In the genomic region with DNA sequence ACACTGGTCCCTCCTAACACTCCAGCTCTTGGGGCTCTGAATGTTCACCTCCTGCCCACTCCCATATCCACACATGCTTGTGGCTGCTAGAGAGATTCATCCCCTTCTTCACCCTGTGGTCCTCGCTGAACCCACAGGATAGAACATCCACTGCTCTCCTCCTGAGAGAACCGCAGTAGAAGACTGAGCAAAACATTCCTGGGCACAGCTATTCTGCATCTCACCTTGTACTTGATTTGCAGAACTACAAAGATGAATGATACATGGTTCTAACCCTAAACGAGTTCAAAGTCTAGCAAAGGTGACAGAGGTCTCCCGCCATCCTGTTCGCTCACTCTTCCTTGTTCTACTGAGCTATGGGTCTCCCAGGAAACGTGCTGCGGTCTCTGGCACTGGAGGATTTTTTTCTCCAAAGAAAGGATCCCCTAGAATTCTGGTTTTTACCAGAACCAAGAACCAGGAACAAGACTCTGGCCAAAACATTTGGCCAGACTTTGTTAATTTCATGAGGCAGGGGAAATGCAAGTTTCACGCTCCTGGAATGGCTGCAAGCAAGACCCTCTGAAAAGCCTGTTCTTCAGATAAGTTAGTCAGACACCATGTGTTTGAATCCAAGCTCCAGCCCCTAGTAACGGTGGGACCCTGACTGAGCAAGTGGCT, we compare ENCODE assay signal across 2 cellular contexts.
TF ChIP-seq lines count a peak whose summit lies in the region.

No MANE protein-coding gene starts in this region.

TF ChIP-seq in WTC11, 78 proteins besides CTCF, POLR2A, EP300 and RAD21:
- TF ChIP-seq GABPB1 (CRISPR knock-in tag; IDR thresholded peaks at IDR 0.05) (0 out of 2 replicates have a peak, but pooled peaks have one; percentile 42), ETV6 (CRISPR knock-in tag; IDR thresholded peaks at IDR 0.05) (no peak)
TF ChIP-seq in WTC11: peak in this region for 1.

TF ChIP-seq in HepG2, 621 proteins besides CTCF, POLR2A, EP300 and RAD21 (continues in another document):
- TF ChIP-seq MTF2 (CRISPR knock-in tag; IDR thresholded peaks at IDR 0.05; ENCODE audit: borderline replicate concordance) (no peak), PRPF4 (IDR thresholded peaks at IDR 0.05; ENCODE audit: low read depth, low read length, poor library complexity, severe bottlenecking) (no peak), SSRP1 (CRISPR knock-in tag; IDR thresholded peaks at IDR 0.05) (peak; percentile 93; the same call in 1 of the 2 replicates), TCF12 (IDR thresholded peaks at IDR 0.05) (no peak), TCF12 (CRISPR knock-in tag; IDR thresholded peaks at IDR 0.05) (peak; percentile 66; the same call in 1 of the 2 replicates), ZFY (CRISPR knock-in tag; IDR thresholded peaks at IDR 0.05) (no peak), ARNT (IDR thresholded peaks at IDR 0.05) (no peak), ELF4 (CRISPR knock-in tag; IDR thresholded peaks at IDR 0.05; ENCODE audit: borderline replicate concordance) (no peak), NR2F2 (IDR thresholded peaks at IDR 0.05; ENCODE audit: borderline replicate concordance, low read depth) (peak; percentile 83), ZNF792 (CRISPR knock-in tag; IDR thresholded peaks at IDR 0.05) (0 out of 2 replicates have a peak, but pooled peaks have one; percentile 51), GLI4 (CRISPR knock-in tag; IDR thresholded peaks at IDR 0.05; ENCODE audit: borderline replicate concordance) (no peak; the same call in 1 of the 2 replicates), SP4 (CRISPR knock-in tag; IDR thresholded peaks at IDR 0.05) (no peak), KMT2B (CRISPR knock-in tag; IDR thresholded peaks at IDR 0.05) (no peak), LRRFIP1 (CRISPR knock-in tag; conservative IDR thresholded peaks at IDR 0.05) (no peak), MIXL1 (CRISPR knock-in tag; IDR thresholded peaks at IDR 0.05) (no peak), PAWR (CRISPR knock-in tag; IDR thresholded peaks at IDR 0.05; ENCODE audit: borderline replicate concordance) (no peak), ZNF354B (CRISPR knock-in tag; IDR thresholded peaks at IDR 0.05) (no peak), ZNF329 (CRISPR knock-in tag; IDR thresholded peaks at IDR 0.05; ENCODE audit: low read depth) (no peak), MZF1 (CRISPR knock-in tag; IDR thresholded peaks at IDR 0.05; ENCODE audit: borderline replicate concordance) (no peak), KDM6A (CRISPR knock-in tag; IDR thresholded peaks at IDR 0.05; ENCODE audit: low read depth) (peak; percentile 89), ZNF225 (CRISPR knock-in tag; IDR thresholded peaks at IDR 0.05) (no peak), NCOA5 (CRISPR knock-in tag; IDR thresholded peaks at IDR 0.05) (no peak), ZC3H13 (CRISPR knock-in tag; IDR thresholded peaks at IDR 0.05) (no peak), MED13 (CRISPR knock-in tag; IDR thresholded peaks at IDR 0.05) (no peak), ERF (CRISPR knock-in tag; IDR thresholded peaks at IDR 0.05) (no peak), GFI1 (CRISPR knock-in tag; IDR thresholded peaks at IDR 0.05; ENCODE audit: borderline replicate concordance) (no peak; the same call in 1 of the 2 replicates), EZH2 (conservative IDR thresholded peaks at IDR 0.05; ENCODE audit: low read depth, low read length) (no peak), KLF13 (CRISPR knock-in tag; IDR thresholded peaks at IDR 0.05) (no peak), SMARCC2 (IDR thresholded peaks at IDR 0.05) (no peak), ZNF484 (CRISPR knock-in tag; IDR thresholded peaks at IDR 0.05; ENCODE audit: borderline replicate concordance, low read depth) (no peak)
- TF ChIP-seq, protein P1, sequence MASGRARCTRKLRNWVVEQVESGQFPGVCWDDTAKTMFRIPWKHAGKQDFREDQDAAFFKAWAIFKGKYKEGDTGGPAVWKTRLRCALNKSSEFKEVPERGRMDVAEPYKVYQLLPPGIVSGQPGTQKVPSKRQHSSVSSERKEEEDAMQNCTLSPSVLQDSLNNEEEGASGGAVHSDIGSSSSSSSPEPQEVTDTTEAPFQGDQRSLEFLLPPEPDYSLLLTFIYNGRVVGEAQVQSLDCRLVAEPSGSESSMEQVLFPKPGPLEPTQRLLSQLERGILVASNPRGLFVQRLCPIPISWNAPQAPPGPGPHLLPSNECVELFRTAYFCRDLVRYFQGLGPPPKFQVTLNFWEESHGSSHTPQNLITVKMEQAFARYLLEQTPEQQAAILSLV (CRISPR knock-in tag; IDR thresholded peaks at IDR 0.05; ENCODE audit: borderline replicate concordance): no peak
- TF ChIP-seq, protein P2, sequence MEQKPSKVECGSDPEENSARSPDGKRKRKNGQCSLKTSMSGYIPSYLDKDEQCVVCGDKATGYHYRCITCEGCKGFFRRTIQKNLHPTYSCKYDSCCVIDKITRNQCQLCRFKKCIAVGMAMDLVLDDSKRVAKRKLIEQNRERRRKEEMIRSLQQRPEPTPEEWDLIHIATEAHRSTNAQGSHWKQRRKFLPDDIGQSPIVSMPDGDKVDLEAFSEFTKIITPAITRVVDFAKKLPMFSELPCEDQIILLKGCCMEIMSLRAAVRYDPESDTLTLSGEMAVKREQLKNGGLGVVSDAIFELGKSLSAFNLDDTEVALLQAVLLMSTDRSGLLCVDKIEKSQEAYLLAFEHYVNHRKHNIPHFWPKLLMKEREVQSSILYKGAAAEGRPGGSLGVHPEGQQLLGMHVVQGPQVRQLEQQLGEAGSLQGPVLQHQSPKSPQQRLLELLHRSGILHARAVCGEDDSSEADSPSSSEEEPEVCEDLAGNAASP (CRISPR knock-in tag; IDR thresholded peaks at IDR 0.05; ENCODE audit: borderline replicate concordance): peak; percentile 59
- TF ChIP-seq, protein P3, sequence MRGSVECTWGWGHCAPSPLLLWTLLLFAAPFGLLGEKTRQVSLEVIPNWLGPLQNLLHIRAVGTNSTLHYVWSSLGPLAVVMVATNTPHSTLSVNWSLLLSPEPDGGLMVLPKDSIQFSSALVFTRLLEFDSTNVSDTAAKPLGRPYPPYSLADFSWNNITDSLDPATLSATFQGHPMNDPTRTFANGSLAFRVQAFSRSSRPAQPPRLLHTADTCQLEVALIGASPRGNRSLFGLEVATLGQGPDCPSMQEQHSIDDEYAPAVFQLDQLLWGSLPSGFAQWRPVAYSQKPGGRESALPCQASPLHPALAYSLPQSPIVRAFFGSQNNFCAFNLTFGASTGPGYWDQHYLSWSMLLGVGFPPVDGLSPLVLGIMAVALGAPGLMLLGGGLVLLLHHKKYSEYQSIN (CRISPR knock-in tag; IDR thresholded peaks at IDR 0.05; ENCODE audit: borderline replicate concordance): no peak
- TF ChIP-seq, protein P4, sequence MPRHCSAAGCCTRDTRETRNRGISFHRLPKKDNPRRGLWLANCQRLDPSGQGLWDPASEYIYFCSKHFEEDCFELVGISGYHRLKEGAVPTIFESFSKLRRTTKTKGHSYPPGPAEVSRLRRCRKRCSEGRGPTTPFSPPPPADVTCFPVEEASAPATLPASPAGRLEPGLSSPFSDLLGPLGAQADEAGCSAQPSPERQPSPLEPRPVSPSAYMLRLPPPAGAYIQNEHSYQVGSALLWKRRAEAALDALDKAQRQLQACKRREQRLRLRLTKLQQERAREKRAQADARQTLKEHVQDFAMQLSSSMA (CRISPR knock-in tag; IDR thresholded peaks at IDR 0.05): no peak; the same call in 1 of the 2 replicates
- TF ChIP-seq, protein P5, sequence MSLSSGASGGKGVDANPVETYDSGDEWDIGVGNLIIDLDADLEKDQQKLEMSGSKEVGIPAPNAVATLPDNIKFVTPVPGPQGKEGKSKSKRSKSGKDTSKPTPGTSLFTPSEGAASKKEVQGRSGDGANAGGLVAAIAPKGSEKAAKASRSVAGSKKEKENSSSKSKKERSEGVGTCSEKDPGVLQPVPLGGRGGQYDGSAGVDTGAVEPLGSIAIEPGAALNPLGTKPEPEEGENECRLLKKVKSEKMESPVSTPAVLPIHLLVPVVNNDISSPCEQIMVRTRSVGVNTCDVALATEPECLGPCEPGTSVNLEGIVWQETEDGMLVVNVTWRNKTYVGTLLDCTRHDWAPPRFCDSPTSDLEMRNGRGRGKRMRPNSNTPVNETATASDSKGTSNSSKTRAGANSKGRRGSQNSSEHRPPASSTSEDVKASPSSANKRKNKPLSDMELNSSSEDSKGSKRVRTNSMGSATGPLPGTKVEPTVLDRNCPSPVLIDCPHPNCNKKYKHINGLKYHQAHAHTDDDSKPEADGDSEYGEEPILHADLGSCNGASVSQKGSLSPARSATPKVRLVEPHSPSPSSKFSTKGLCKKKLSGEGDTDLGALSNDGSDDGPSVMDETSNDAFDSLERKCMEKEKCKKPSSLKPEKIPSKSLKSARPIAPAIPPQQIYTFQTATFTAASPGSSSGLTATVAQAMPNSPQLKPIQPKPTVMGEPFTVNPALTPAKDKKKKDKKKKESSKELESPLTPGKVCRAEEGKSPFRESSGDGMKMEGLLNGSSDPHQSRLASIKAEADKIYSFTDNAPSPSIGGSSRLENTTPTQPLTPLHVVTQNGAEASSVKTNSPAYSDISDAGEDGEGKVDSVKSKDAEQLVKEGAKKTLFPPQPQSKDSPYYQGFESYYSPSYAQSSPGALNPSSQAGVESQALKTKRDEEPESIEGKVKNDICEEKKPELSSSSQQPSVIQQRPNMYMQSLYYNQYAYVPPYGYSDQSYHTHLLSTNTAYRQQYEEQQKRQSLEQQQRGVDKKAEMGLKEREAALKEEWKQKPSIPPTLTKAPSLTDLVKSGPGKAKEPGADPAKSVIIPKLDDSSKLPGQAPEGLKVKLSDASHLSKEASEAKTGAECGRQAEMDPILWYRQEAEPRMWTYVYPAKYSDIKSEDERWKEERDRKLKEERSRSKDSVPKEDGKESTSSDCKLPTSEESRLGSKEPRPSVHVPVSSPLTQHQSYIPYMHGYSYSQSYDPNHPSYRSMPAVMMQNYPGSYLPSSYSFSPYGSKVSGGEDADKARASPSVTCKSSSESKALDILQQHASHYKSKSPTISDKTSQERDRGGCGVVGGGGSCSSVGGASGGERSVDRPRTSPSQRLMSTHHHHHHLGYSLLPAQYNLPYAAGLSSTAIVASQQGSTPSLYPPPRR (CRISPR knock-in tag; IDR thresholded peaks at IDR 0.05; ENCODE audit: borderline replicate concordance): no peak; the same call in 1 of the 2 replicates
- TF ChIP-seq, protein P6, sequence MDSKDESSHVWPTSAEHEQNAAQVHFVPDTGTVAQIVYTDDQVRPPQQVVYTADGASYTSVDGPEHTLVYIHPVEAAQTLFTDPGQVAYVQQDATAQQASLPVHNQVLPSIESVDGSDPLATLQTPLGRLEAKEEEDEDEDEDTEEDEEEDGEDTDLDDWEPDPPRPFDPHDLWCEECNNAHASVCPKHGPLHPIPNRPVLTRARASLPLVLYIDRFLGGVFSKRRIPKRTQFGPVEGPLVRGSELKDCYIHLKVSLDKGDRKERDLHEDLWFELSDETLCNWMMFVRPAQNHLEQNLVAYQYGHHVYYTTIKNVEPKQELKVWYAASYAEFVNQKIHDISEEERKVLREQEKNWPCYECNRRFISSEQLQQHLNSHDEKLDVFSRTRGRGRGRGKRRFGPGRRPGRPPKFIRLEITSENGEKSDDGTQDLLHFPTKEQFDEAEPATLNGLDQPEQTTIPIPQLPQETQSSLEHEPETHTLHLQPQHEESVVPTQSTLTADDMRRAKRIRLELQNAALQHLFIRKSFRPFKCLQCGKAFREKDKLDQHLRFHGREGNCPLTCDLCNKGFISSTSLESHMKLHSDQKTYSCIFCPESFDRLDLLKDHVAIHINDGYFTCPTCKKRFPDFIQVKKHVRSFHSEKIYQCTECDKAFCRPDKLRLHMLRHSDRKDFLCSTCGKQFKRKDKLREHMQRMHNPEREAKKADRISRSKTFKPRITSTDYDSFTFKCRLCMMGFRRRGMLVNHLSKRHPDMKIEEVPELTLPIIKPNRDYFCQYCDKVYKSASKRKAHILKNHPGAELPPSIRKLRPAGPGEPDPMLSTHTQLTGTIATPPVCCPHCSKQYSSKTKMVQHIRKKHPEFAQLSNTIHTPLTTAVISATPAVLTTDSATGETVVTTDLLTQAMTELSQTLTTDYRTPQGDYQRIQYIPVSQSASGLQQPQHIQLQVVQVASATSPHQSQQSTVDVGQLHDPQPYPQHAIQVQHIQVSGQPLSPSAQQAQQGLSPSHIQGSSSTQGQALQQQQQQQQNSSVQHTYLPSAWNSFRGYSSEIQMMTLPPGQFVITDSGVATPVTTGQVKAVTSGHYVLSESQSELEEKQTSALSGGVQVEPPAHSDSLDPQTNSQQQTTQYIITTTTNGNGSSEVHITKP (CRISPR knock-in tag; IDR thresholded peaks at IDR 0.05; ENCODE audit: low read depth): no peak
- TF ChIP-seq, protein P7, sequence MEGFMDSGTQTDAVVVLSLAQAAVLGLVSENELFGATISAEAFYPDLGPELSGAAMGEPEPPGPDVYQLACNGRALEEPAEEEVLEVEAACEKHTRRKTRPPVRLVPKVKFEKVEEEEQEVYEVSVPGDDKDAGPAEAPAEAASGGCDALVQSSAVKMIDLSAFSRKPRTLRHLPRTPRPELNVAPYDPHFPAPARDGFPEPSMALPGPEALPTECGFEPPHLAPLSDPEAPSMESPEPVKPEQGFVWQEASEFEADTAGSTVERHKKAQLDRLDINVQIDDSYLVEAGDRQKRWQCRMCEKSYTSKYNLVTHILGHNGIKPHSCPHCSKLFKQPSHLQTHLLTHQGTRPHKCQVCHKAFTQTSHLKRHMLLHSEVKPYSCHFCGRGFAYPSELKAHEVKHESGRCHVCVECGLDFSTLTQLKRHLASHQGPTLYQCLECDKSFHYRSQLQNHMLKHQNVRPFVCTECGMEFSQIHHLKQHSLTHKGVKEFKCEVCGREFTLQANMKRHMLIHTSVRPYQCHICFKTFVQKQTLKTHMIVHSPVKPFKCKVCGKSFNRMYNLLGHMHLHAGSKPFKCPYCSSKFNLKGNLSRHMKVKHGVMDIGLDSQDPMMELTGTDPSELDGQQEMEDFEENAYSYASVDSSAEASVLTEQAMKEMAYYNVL (CRISPR knock-in tag; IDR thresholded peaks at IDR 0.05; ENCODE audit: borderline replicate concordance): peak; percentile 81; the same call in 1 of the 2 replicates
